ENCODE assay signal across 21 cellular contexts in the genomic region with DNA sequence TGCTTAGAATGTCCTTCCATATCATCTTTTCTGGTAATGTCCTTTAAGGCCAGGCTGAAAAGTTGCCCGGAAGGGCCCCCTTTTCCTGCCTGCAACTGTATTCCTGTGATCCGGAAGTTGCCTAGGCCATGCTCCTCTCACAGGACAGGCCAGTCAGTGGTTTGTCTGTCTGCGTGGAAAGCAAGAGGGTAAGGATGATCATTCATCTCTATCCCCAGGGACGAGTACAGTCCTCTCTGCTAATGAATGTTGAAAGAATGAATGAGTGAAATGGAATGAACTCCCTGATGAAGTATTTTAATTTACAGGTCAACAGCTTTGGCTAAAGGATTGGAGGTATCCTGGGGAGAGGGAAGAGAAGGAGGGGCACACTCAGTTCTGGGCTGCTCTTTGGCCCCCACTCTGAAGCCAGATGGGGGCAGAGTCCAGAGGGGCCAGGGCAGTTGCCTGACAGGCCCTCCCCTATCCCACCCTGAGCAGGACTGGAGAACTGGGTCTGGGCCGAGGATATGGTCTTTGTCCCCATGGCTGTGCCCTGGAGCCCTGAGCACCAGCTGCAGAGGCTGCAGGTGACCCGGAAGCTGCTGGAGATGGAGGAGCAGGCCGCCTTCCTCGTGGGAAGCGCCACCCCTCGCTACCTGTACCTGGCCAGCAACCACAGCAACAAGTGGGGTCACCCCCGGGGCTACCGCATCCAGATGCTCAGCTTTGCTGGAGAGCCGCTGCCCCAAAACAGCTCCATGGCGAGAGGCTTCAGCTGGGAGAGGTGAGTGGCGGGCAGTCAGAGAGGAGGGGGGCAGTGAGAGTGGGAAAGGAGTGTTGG. TPM values are rescaled to one million over a fixed set of nuclear protein-coding genes. Genes with fewer than 3 reads are reported as not detected.
DNase-seq lines count a peak whose midpoint lies in the region; ATAC-seq and TF ChIP-seq lines count a peak whose summit lies in the region.
"Had no signal": no experiment of that assay in that cellular context is flagged by ENCODE, and none has a peak within 500 bp of the region (broad histone marks: within the 10 kb centered on the region; RNA-seq: fewer than 3 reads in every experiment).

No MANE protein-coding gene starts in this region.

- H3K27me3 Mint-ChIP-seq in stimulated activated naive CD8-positive, alpha-beta T cell treated with anti-CD3 and anti-CD28 coated beads, Interleukin-15, amount 100 ng/mL, for 72 hours = no peaks in the 10 kb centered on the region

- no peaks in the 10 kb centered on the region for H3K9me3 Mint-ChIP-seq in stimulated activated naive CD8-positive, alpha-beta T cell treated with anti-CD3 and anti-CD28 coated beads, Interleukin-15, amount 100 ng/mL, for 72 hours
- H3K9me3 Mint-ChIP-seq: activated naive CD4-positive, alpha-beta T cell treated with anti-CD3 and anti-CD28 coated beads, Interleukin-2, amount 10 ng/mL, durations not matched to agents 7 days and 5 days; mesothelial cell of epicardium had no signal

- intact Hi-C loops in heart right ventricle (cut with DNase I) = no loop called here
- intact Hi-C loops in Right ventricle myocardium inferior (cut with DNase I) = no loop called here
- intact Hi-C loops in prostate gland (cut with DNase I) = no loop called here
- intact Hi-C loops in vagina (cut with DNase I) = no loop called here

- H3K27ac Mint-ChIP-seq in stimulated activated naive CD8-positive, alpha-beta T cell treated with anti-CD3 and anti-CD28 coated beads, Interleukin-15, amount 100 ng/mL, for 72 hours = no peak overlapping the region
- H3K27ac Mint-ChIP-seq: activated naive CD4-positive, alpha-beta T cell treated with anti-CD3 and anti-CD28 coated beads, Interleukin-2, amount 10 ng/mL, durations not matched to agents 7 days and 5 days; CD4-positive, CD25-positive, alpha-beta regulatory T cell; mesothelial cell of epicardium had no signal

- DNase-seq in heart right ventricle (no peak), Right ventricle myocardium inferior (ENCODE audit: missing footprints) (no peak), prostate gland (ENCODE audit: low spot score) (no peak), vagina (ENCODE audit: extremely low spot score in 2 of 2) (no peak)
- no peak for DNase-seq in stimulated activated naive CD8-positive, alpha-beta T cell treated with anti-CD3 and anti-CD28 coated beads, Interleukin-15, amount 100 ng/mL, for 72 hours
- DNase-seq: activated CD4-positive, alpha-beta T cell treated with anti-CD3 and anti-CD28 coated beads, Interleukin-2, amount 50 U/mL, for 1 hour; activated naive CD4-positive, alpha-beta T cell treated with anti-CD3 and anti-CD28 coated beads, Interleukin-2, amount 10 ng/mL, durations not matched to agents 7 days and 5 days; body of pancreas; CD4-positive, CD25-positive, alpha-beta regulatory T cell; dermis blood vessel endothelial cell; DND-41; erythroblast; NCI-H1436 treated with DMSO at 0.1 percent for 48 hours; NCI-H226; NK-92 treated with Interleukin-12 subunit alpha and Interleukin-12 subunit beta, amount 100 ng/mL, for 24 hours; stimulated activated CD4-positive, alpha-beta T cell treated with anti-CD3 and anti-CD28 coated beads, Interleukin-2, amount 100 ng/mL, for 48 hours; SW 1271; trophoblast cell had no signal

- H3K4me3 ChIP-seq in heart right ventricle (peak overlapping the region in 9 of 10 donors; percentile 20 to 51 (median 40)), prostate gland (peak overlapping the region; percentile 21 to 24), vagina (peak overlapping the region; percentile 42 to 44)
- H3K4me3 ChIP-seq: A549, body of pancreas had no signal

- H3K9me3 ChIP-seq in heart right ventricle (no peaks in the 10 kb centered on the region), prostate gland (no peaks in the 10 kb centered on the region), vagina (no peaks in the 10 kb centered on the region)
- H3K9me3 ChIP-seq: A549, body of pancreas had no signal

- H3K36me3 ChIP-seq in heart right ventricle (peaks cover 0 to 5% (median 0%) of the 10 kb centered on the region in 9 donors), prostate gland (no peaks in the 10 kb centered on the region), vagina (no peaks in the 10 kb centered on the region)

- H3K4me3 Mint-ChIP-seq in stimulated activated naive CD8-positive, alpha-beta T cell treated with anti-CD3 and anti-CD28 coated beads, Interleukin-15, amount 100 ng/mL, for 72 hours = no peak overlapping the region
- H3K4me3 Mint-ChIP-seq: activated naive CD4-positive, alpha-beta T cell treated with anti-CD3 and anti-CD28 coated beads, Interleukin-2, amount 10 ng/mL, durations not matched to agents 7 days and 5 days; CD4-positive, CD25-positive, alpha-beta regulatory T cell; mesothelial cell of epicardium had no signal

- WGBS in heart right ventricle, 2 donors = 79 to 81% methylated on average over 15 of the region's 15 CpGs
- WGBS in prostate gland = 79% methylated on average over 15 of the region's 15 CpGs

- TF ChIP-seq POLR2A in prostate gland (IDR thresholded peaks at IDR 0.05) = no peak
- no peak for TF ChIP-seq POLR2A in vagina (IDR thresholded peaks at IDR 0.05)

- ATAC-seq in heart right ventricle (no peak), Right ventricle myocardium inferior (no peak), HG02938 (IDR thresholded peaks at IDR 0.05; ENCODE audit: unreplicated experiment) (no peak)
- ATAC-seq in stimulated activated naive CD8-positive, alpha-beta T cell treated with anti-CD3 and anti-CD28 coated beads, Interleukin-15, amount 100 ng/mL, for 72 hours = no peak
- ATAC-seq: A549, body of pancreas had no signal

- peak overlapping the region in 1 of 10 donors; percentile 75 for H3K27ac ChIP-seq in heart right ventricle
- peak overlapping the region in 1 of 2 donors; percentile 12 for H3K27ac ChIP-seq in prostate gland
- no peak overlapping the region for H3K27ac ChIP-seq in vagina
- H3K27ac ChIP-seq: A549, body of pancreas had no signal

- no peak for TF ChIP-seq CTCF in heart right ventricle (IDR thresholded peaks at IDR 0.05)
- no peak for TF ChIP-seq CTCF in prostate gland (IDR thresholded peaks at IDR 0.05)
- TF ChIP-seq CTCF in vagina (IDR thresholded peaks at IDR 0.05) = no peak

- H3K4me1 Mint-ChIP-seq in stimulated activated naive CD8-positive, alpha-beta T cell treated with anti-CD3 and anti-CD28 coated beads, Interleukin-15, amount 100 ng/mL, for 72 hours = peaks cover 7% of the 10 kb centered on the region
- H3K4me1 Mint-ChIP-seq: activated naive CD4-positive, alpha-beta T cell treated with anti-CD3 and anti-CD28 coated beads, Interleukin-2, amount 10 ng/mL, durations not matched to agents 7 days and 5 days; CD4-positive, CD25-positive, alpha-beta regulatory T cell; mesothelial cell of epicardium had no signal

- H3K27me3 ChIP-seq in heart right ventricle (no peaks in the 10 kb centered on the region), prostate gland (replicated peaks; ENCODE audit: insufficient read depth) (no peaks in the 10 kb centered on the region), vagina (no peaks in the 10 kb centered on the region)
- H3K27me3 ChIP-seq: body of pancreas had no signal

- H3K4me1 ChIP-seq in heart right ventricle = peaks cover 0 to 31% (median 6%) of the 10 kb centered on the region in 9 donors
- H3K4me1 ChIP-seq in prostate gland (replicated peaks) = no peaks in the 10 kb centered on the region
- H3K4me1 ChIP-seq in vagina = peaks cover 16% of the 10 kb centered on the region
- H3K4me1 ChIP-seq: A549 had no signal

RNA-seq across cellular contexts. Expression of gene AOC3, which starts 3.2 kb away (rescaled TPM):
- total RNA-seq in heart right ventricle (10 to 100 TPM in 5 of 10 donors, 1 to 10 TPM in 5; 4.7 to 19.0 (median 10.4) TPM), Right ventricle myocardium inferior (15.1 TPM), prostate gland (10 to 100 TPM; 20.7 to 57.7 TPM), vagina (31.7 TPM)
- 10 to 100 TPM; 16.0 to 18.0 TPM for polyA plus RNA-seq in heart right ventricle
- polyA plus RNA-seq: CD4-positive, CD25-positive, alpha-beta regulatory T cell had no signal

RNA-seq across cellular contexts. Expression of gene AOC2, which starts 9.8 kb away (rescaled TPM):
- total RNA-seq in heart right ventricle (under 1 TPM; 0.14 to 0.72 (median 0.45) TPM), Right ventricle myocardium inferior (0.43 TPM), prostate gland (1 to 10 TPM in 1 of 2 donors, under 1 TPM in 1; 0.27 to 4.9 TPM), vagina (2.2 TPM)
- under 1 TPM; 0.51 to 0.54 TPM for polyA plus RNA-seq in heart right ventricle

RNA-seq across cellular contexts. Expression of gene PSME3, which starts 21.0 kb away (rescaled TPM):
- total RNA-seq in heart right ventricle (10 to 100 TPM; 52.1 to 87.4 (median 70.3) TPM), Right ventricle myocardium inferior (69.0 TPM), prostate gland (10 to 100 TPM; 68.5 to 71.1 TPM), vagina (70.0 TPM)
- polyA plus RNA-seq in heart right ventricle = 100 to 1,000 TPM in 1 of 2 donors, 10 to 100 TPM in 1; 26.0 to 103 TPM

RNA-seq across cellular contexts. Expression of gene BECN1, which starts 30.1 kb away (rescaled TPM):
- total RNA-seq in heart right ventricle = 10 to 100 TPM; 71.1 to 87.8 (median 78.3) TPM
- polyA plus RNA-seq in heart right ventricle = 10 to 100 TPM; 25.2 to 54.8 TPM
- total RNA-seq in Right ventricle myocardium inferior = 74.3 TPM
- total RNA-seq in prostate gland = 100 to 1,000 TPM in 1 of 2 donors, 10 to 100 TPM in 1; 93.9 to 139 TPM
- 111 TPM for total RNA-seq in vagina

RNA-seq across cellular contexts. Expression of gene G6PC1, which starts 46.4 kb away (rescaled TPM):
- not detected for total RNA-seq in heart right ventricle
- polyA plus RNA-seq in heart right ventricle = not detected
- not detected for total RNA-seq in Right ventricle myocardium inferior
- total RNA-seq in prostate gland = not detected
- total RNA-seq in vagina = not detected
- total RNA-seq: CD4-positive, CD25-positive, alpha-beta regulatory T cell; dermis blood vessel endothelial cell; mesothelial cell of epicardium had no signal
- polyA plus RNA-seq: A549; CD4-positive, CD25-positive, alpha-beta regulatory T cell had no signal
